Comparison of ENCODE assay signal across 9 cellular contexts in the genomic region with DNA sequence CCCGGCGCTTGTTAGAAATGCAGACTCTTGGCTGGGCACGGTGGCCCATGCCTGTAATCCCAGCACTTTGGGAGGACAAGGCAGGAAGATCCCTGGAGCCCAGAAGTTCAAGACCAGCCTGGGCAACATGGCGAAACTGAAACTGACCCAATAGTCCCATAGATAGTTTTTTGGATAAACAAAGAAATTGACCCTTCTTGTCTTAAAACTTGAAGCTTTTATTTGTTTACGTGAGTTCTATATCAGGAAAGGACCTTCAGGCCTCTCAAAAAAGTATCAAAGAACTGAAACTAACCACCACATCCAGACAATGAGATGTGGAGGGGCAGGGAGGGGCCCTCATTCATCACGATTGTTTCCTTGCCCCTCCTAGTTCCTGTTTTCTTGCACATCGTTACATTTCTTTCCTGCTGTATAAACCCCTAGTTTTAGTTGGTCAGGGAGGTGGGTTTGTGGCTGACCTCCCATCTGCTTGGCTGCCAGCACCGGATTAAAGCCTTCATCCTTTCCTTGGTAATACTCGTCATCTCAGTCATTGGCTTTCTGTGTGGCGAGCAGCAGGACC. TPM values are rescaled to one million over a fixed set of nuclear protein-coding genes. Genes with fewer than 3 reads are reported as not detected.
DNase-seq lines count a peak whose midpoint lies in the region; ATAC-seq and TF ChIP-seq lines count a peak whose summit lies in the region.
"Had no signal": no experiment of that assay in that cellular context is flagged by ENCODE, and none has a peak within 500 bp of the region (broad histone marks: within the 10 kb centered on the region; RNA-seq: fewer than 3 reads in every experiment).

No MANE protein-coding gene starts in this region.

- CTCF ChIA-PET in mammary epithelial cell (lab: Charles Lee; ENCODE audit: low non-redundant PET) = no interaction called here

- in situ Hi-C loops in mammary epithelial cell (cut with MboI; ENCODE audit: low sequenced_read_pairs in 2 of 2) = no loop called here

- H2AFZ ChIP-seq in SU-DHL-6 (ENCODE audit: low read depth, low read length, severe bottlenecking) (no peak overlapping the region), mammary epithelial cell (ENCODE audit: low read depth, low read length) (no peak overlapping the region)

- H3K4me2 ChIP-seq in SU-DHL-6 (ENCODE audit: low read depth, low read length, poor library complexity, severe bottlenecking) (peak overlapping the region; percentile 58), mammary epithelial cell (ENCODE audit: insufficient read depth, low read depth, low read length) (no peak overlapping the region)

- peaks cover 10 to 12% of the 10 kb centered on the region in 2 donors for H3K27me3 Mint-ChIP-seq in natural killer cell treated with Interleukin-12 subunit alpha and Interleukin-12 subunit beta and Interleukin-15 and Interleukin-18, amount 100 ng/mL, for 72 hours
- peaks cover under 1% of the 10 kb centered on the region for H3K27me3 Mint-ChIP-seq in endodermal cell (ENCODE audit: insufficient read depth)

- peak overlapping the region; percentile 41 to 76 for H3K27ac Mint-ChIP-seq in natural killer cell treated with Interleukin-12 subunit alpha and Interleukin-12 subunit beta and Interleukin-15 and Interleukin-18, amount 100 ng/mL, for 72 hours
- no peak overlapping the region for H3K27ac Mint-ChIP-seq in endodermal cell

- no peak overlapping the region for H3K4me3 Mint-ChIP-seq in natural killer cell treated with Interleukin-12 subunit alpha and Interleukin-12 subunit beta and Interleukin-15 and Interleukin-18, amount 100 ng/mL, for 72 hours
- H3K4me3 Mint-ChIP-seq in endodermal cell = no peak overlapping the region

- H3K4me1 Mint-ChIP-seq in natural killer cell treated with Interleukin-12 subunit alpha and Interleukin-12 subunit beta and Interleukin-15 and Interleukin-18, amount 100 ng/mL, for 72 hours (ENCODE audit: low read depth in 2 of 2) = peaks cover 14 to 30% of the 10 kb centered on the region in 2 donors
- peaks cover 14% of the 10 kb centered on the region for H3K4me1 Mint-ChIP-seq in endodermal cell

- H3F3A ChIP-seq in SU-DHL-6 (ENCODE audit: insufficient read depth) = peaks cover 12% of the 10 kb centered on the region

- H3K9ac ChIP-seq in SU-DHL-6 (ENCODE audit: low read length) (peak overlapping the region; percentile 9), mammary epithelial cell (ENCODE audit: insufficient read depth, low read length) (no peak overlapping the region), endodermal cell (ENCODE audit: extremely low read depth, low read length, poor library complexity, severe bottlenecking) (no peak overlapping the region)

- H3K4me3 ChIP-seq in SU-DHL-6 (ENCODE audit: insufficient read depth, low read length, poor library complexity, severe bottlenecking) (peak overlapping the region; percentile 2), mammary epithelial cell (replicated peaks in 1 of 3; ENCODE audit: insufficient read depth in 1 of 3, low read depth in 2 of 3, low read length in 3 of 3) (no peak overlapping the region), endodermal cell (ENCODE audit: low read length) (no peak overlapping the region)

- TF ChIP-seq CTCF in SU-DHL-6 (IDR thresholded peaks at IDR 0.05; ENCODE audit: insufficient read depth, low read length, poor library complexity, severe bottlenecking) (no peak), mammary epithelial cell (conservative IDR thresholded peaks at IDR 0.05 in 1 of 2, IDR thresholded peaks at IDR 0.05 in 1 of 2; ENCODE audit: extremely low read depth in 1 of 2, insufficient read depth in 1 of 2, low read depth in 1 of 2, low read length in 2 of 2) (no peak), endodermal cell (conservative IDR thresholded peaks at IDR 0.05) (no peak)

- dilution Hi-C loops in mammary epithelial cell (cut with HindIII; ENCODE audit: low sequenced_read_pairs) = no loop called here

- no peak for DNase-seq in natural killer cell treated with Interleukin-12 subunit alpha and Interleukin-12 subunit beta and Interleukin-15 and Interleukin-18, amount 100 ng/mL, for 72 hours (ENCODE audit: low spot score)
- no peak for DNase-seq in mammary epithelial cell
- DNase-seq in NCI-H345 (lab: John Stamatoyannopoulos, UW) = no peak
- DNase-seq in endodermal cell = no peak
- no peak for DNase-seq in DMS114 treated with DMSO at 0.1 percent for 48 hours (lab: John Stamatoyannopoulos, UW; ENCODE audit: unreplicated experiment)
- DNase-seq: activated CD8-positive, alpha-beta memory T cell treated with anti-CD3 and anti-CD28 coated beads, Interleukin-2, amount 50 U/mL, for 4 hours had no signal

- no peaks in the 10 kb centered on the region for H3K9me2 ChIP-seq in SU-DHL-6 (replicated peaks; ENCODE audit: insufficient read depth, low read length)

- BruUV-seq in mammary epithelial cell (replicated peaks; lab: Mats Ljungman, UMichigan) = no TSS peak

- peak; percentile 49 for ATAC-seq in GM18909 (IDR thresholded peaks at IDR 0.05; ENCODE audit: poor library complexity, unreplicated experiment)
- ATAC-seq in HG03060 (IDR thresholded peaks at IDR 0.05; ENCODE audit: low read depth, unreplicated experiment) = peak; percentile 34
- ATAC-seq in natural killer cell treated with Interleukin-12 subunit alpha and Interleukin-12 subunit beta and Interleukin-15 and Interleukin-18, amount 100 ng/mL, for 72 hours = peak in 1 of 2 donors; percentile 41

- no peaks in the 10 kb centered on the region for H3K27me3 ChIP-seq in SU-DHL-6 (ENCODE audit: low read length)
- H3K27me3 ChIP-seq in mammary epithelial cell (ENCODE audit: insufficient read depth, low read length) = no peaks in the 10 kb centered on the region
- no peaks in the 10 kb centered on the region for H3K27me3 ChIP-seq in endodermal cell (ENCODE audit: control insufficient read depth, insufficient read depth, low read length, poor library complexity, severe bottlenecking)

- no peaks in the 10 kb centered on the region for H3K36me3 Mint-ChIP-seq in natural killer cell treated with Interleukin-12 subunit alpha and Interleukin-12 subunit beta and Interleukin-15 and Interleukin-18, amount 100 ng/mL, for 72 hours
- no peaks in the 10 kb centered on the region for H3K36me3 Mint-ChIP-seq in endodermal cell (ENCODE audit: low read depth)

- H3K9me3 ChIP-seq in SU-DHL-6 (ENCODE audit: insufficient read depth, low read length) (0 out of 2 replicates have a peak, but pooled peaks cover 5% of the 10 kb centered on the region), mammary epithelial cell (replicated peaks; ENCODE audit: insufficient read depth, low read length) (no peaks in the 10 kb centered on the region), endodermal cell (ENCODE audit: control insufficient read depth, low read length) (no peaks in the 10 kb centered on the region)

- H3K79me2 ChIP-seq in SU-DHL-6 (ENCODE audit: insufficient read depth, low read length) (no peaks in the 10 kb centered on the region), mammary epithelial cell (ENCODE audit: insufficient read depth, low read length) (no peaks in the 10 kb centered on the region)

- H3K27ac ChIP-seq in SU-DHL-6 (ENCODE audit: low read depth, low read length) (peak overlapping the region; percentile 86), mammary epithelial cell (ENCODE audit: insufficient read depth, low read depth, low read length) (no peak overlapping the region), endodermal cell (ENCODE audit: low read depth, low read length) (no peak overlapping the region)

- H3K36me3 ChIP-seq in SU-DHL-6 (ENCODE audit: low read length) (no peaks in the 10 kb centered on the region), mammary epithelial cell (ENCODE audit: insufficient read depth, low read length) (no peaks in the 10 kb centered on the region), endodermal cell (ENCODE audit: control insufficient read depth, insufficient read depth, low read length) (no peaks in the 10 kb centered on the region)

- no peaks in the 10 kb centered on the region for H3K9me3 Mint-ChIP-seq in natural killer cell treated with Interleukin-12 subunit alpha and Interleukin-12 subunit beta and Interleukin-15 and Interleukin-18, amount 100 ng/mL, for 72 hours
- no peaks in the 10 kb centered on the region for H3K9me3 Mint-ChIP-seq in endodermal cell

- H4K20me1 ChIP-seq in SU-DHL-6 (ENCODE audit: low read depth, low read length) (no peaks in the 10 kb centered on the region), mammary epithelial cell (ENCODE audit: insufficient read depth, low read length) (no peaks in the 10 kb centered on the region)

- peaks cover 5% of the 10 kb centered on the region for H3K4me1 ChIP-seq in mammary epithelial cell (ENCODE audit: insufficient read depth, low read length)
- H3K4me1 ChIP-seq in endodermal cell (ENCODE audit: control insufficient read depth, insufficient read depth, low read length) = no peaks in the 10 kb centered on the region

- 95% methylated on average over 10 of the region's 10 CpGs for WGBS in mammary epithelial cell (ENCODE audit: low coverage, missing lambda C conversion rate)
- 90 to 92% methylated on average over 5 to 10 of the region's 10 CpGs for WGBS in endodermal cell (ENCODE audit: insufficient coverage in 1 of 2, insufficient read length in 1 of 2), 2 experiments

- intact Hi-C loops in mammary epithelial cell (cut with micrococcal nuclease) = no loop called here

RNA-seq across cellular contexts. Expression of a gene that starts 29.9 kb away (rescaled TPM):
- not detected for total RNA-seq in natural killer cell treated with Interleukin-12 subunit alpha and Interleukin-12 subunit beta and Interleukin-15 and Interleukin-18, amount 100 ng/mL, for 72 hours
- total RNA-seq in mammary epithelial cell (not detected), endodermal cell (not detected)
- not detected for polyA plus RNA-seq in mammary epithelial cell
- polyA minus RNA-seq in mammary epithelial cell = not detected
- not detected for polyA plus RNA-seq in endodermal cell (2013, experiment 1 of 2)
- not detected for polyA plus RNA-seq in endodermal cell (2013, experiment 2 of 2)

RNA-seq across cellular contexts. Expression of a gene that starts 34.2 kb away (rescaled TPM):
- 10 to 100 TPM; 11.6 to 15.2 TPM for total RNA-seq in natural killer cell treated with Interleukin-12 subunit alpha and Interleukin-12 subunit beta and Interleukin-15 and Interleukin-18, amount 100 ng/mL, for 72 hours
- 10 to 100 TPM in 1 of 2 donors, 1 to 10 TPM in 1; 2.2 to 14.7 TPM for total RNA-seq in mammary epithelial cell
- polyA plus RNA-seq in mammary epithelial cell = 13.8 TPM
- 3.6 TPM for polyA minus RNA-seq in mammary epithelial cell
- total RNA-seq in endodermal cell = 10 to 100 TPM; 55.2 to 62.3 TPM
- polyA plus RNA-seq in endodermal cell (2013, experiment 1 of 2) = 48.6 TPM
- polyA plus RNA-seq in endodermal cell (2013, experiment 2 of 2) = 43.6 TPM

RNA-seq across cellular contexts. Expression of a gene that starts 34.8 kb away (rescaled TPM):
- not detected for total RNA-seq in natural killer cell treated with Interleukin-12 subunit alpha and Interleukin-12 subunit beta and Interleukin-15 and Interleukin-18, amount 100 ng/mL, for 72 hours
- total RNA-seq in mammary epithelial cell (not detected), endodermal cell (not detected)
- polyA plus RNA-seq in mammary epithelial cell = not detected
- polyA minus RNA-seq in mammary epithelial cell = not detected
- not detected for polyA plus RNA-seq in endodermal cell (2013, experiment 1 of 2)
- not detected for polyA plus RNA-seq in endodermal cell (2013, experiment 2 of 2)

RNA-seq across cellular contexts. Expression of a gene that starts 37.6 kb away (rescaled TPM):
- total RNA-seq in natural killer cell treated with Interleukin-12 subunit alpha and Interleukin-12 subunit beta and Interleukin-15 and Interleukin-18, amount 100 ng/mL, for 72 hours = not detected
- total RNA-seq in mammary epithelial cell = not detected
- polyA plus RNA-seq in mammary epithelial cell = not detected
- polyA minus RNA-seq in mammary epithelial cell = not detected
- not detected for total RNA-seq in endodermal cell
- polyA plus RNA-seq in endodermal cell (2013, experiment 1 of 2) = not detected
- not detected for polyA plus RNA-seq in endodermal cell (2013, experiment 2 of 2)

RNA-seq across cellular contexts. Expression of a gene that starts 42.0 kb away (rescaled TPM):
- total RNA-seq in natural killer cell treated with Interleukin-12 subunit alpha and Interleukin-12 subunit beta and Interleukin-15 and Interleukin-18, amount 100 ng/mL, for 72 hours = not detected
- total RNA-seq in mammary epithelial cell = not detected
- polyA plus RNA-seq in mammary epithelial cell = not detected
- not detected for polyA minus RNA-seq in mammary epithelial cell
- total RNA-seq in endodermal cell = not detected
- polyA plus RNA-seq in endodermal cell (2013, experiment 1 of 2) = not detected
- polyA plus RNA-seq in endodermal cell (2013, experiment 2 of 2) = not detected
